In genomic region chr20:45342863-45343444, GRCh38 we compare ENCODE assay signal across 9 cellular contexts. TPM values are rescaled to one million over a fixed set of nuclear protein-coding genes. Genes with fewer than 3 reads are reported as not detected.
DNase-seq lines count a peak whose midpoint lies in the region; ATAC-seq and TF ChIP-seq lines count a peak whose summit lies in the region.
"Had no signal": no experiment of that assay in that cellular context is flagged by ENCODE, and none has a peak within 500 bp of the region (broad histone marks: within the 10 kb centered on the region; RNA-seq: fewer than 3 reads in every experiment).

No MANE protein-coding gene starts in this region.

- peak overlapping the region in 2 of 4 donors; percentile 73 to 90 for H3K4me3 ChIP-seq in Peyer's patch

- TF ChIP-seq CTCF in C4-2B (conservative IDR thresholded peaks at IDR 0.05) = no peak
- no peak for TF ChIP-seq CTCF in Peyer's patch (IDR thresholded peaks at IDR 0.05)
- TF ChIP-seq CTCF in foreskin keratinocyte (conservative IDR thresholded peaks at IDR 0.05) = no peak
- TF ChIP-seq CTCF in progenitor cell of endocrine pancreas (IDR thresholded peaks at IDR 0.05; ENCODE audit: unreplicated experiment) = no peak

- H3K4me3 Mint-ChIP-seq in progenitor cell of endocrine pancreas (ENCODE audit: low read depth) = peak overlapping the region; percentile 95

- no peaks in the 10 kb centered on the region for H3K36me3 ChIP-seq in Peyer's patch

- no peaks in the 10 kb centered on the region for H3K9me3 ChIP-seq in Peyer's patch

- H3K27ac ChIP-seq in C4-2B (peak overlapping the region; percentile 86), Peyer's patch (peak overlapping the region; percentile 18 to 96 (median 87)), foreskin keratinocyte (peak overlapping the region; percentile 28)

- no peaks in the 10 kb centered on the region for H3K27me3 ChIP-seq in Peyer's patch
- H3K27me3 ChIP-seq in foreskin keratinocyte = no peaks in the 10 kb centered on the region

- peaks cover 0 to 90% (median 14%) of the 10 kb centered on the region in 4 donors for H3K4me1 ChIP-seq in Peyer's patch
- H3K4me1 ChIP-seq in foreskin keratinocyte = peaks cover 65% of the 10 kb centered on the region

- intact Hi-C loops in posterior cingulate gyrus (cut with DNase I) = no loop called here

- no peak for ATAC-seq in foreskin keratinocyte
- no peak for ATAC-seq in HG03439 (IDR thresholded peaks at IDR 0.05; ENCODE audit: unreplicated experiment)
- ATAC-seq: activated T-helper 17 cell treated with anti-CD3 and anti-CD28 coated beads, Interleukin-2, amount 50 U/mL, for 72 hours had no signal

- H3K27me3 Mint-ChIP-seq in progenitor cell of endocrine pancreas = no peaks in the 10 kb centered on the region
- H3K27me3 Mint-ChIP-seq: activated T-helper 17 cell treated with anti-CD3 and anti-CD28 coated beads, Interleukin-2, amount 50 U/mL, for 72 hours had no signal

- peaks cover 2% of the 10 kb centered on the region for H3K36me3 Mint-ChIP-seq in progenitor cell of endocrine pancreas (ENCODE audit: insufficient read depth)

- H3K4me1 Mint-ChIP-seq in progenitor cell of endocrine pancreas (ENCODE audit: low read depth) = peaks cover 91% of the 10 kb centered on the region

- no peak for DNase-seq in Peyer's patch
- DNase-seq in foreskin keratinocyte = no peak
- DNase-seq in progenitor cell of endocrine pancreas (ENCODE audit: low spot score, unreplicated experiment) = no peak
- no peak for DNase-seq in cerebellum (ENCODE audit: low spot score)
- DNase-seq in posterior cingulate gyrus = no peak
- no peak for DNase-seq in globus pallidus (ENCODE audit: low spot score)

- TF ChIP-seq POLR2A in Peyer's patch (IDR thresholded peaks at IDR 0.05) = no peak

- H3K27ac Mint-ChIP-seq in progenitor cell of endocrine pancreas = peak overlapping the region; percentile 99
- H3K27ac Mint-ChIP-seq: activated T-helper 17 cell treated with anti-CD3 and anti-CD28 coated beads, Interleukin-2, amount 50 U/mL, for 72 hours had no signal

- H3K9me3 Mint-ChIP-seq in progenitor cell of endocrine pancreas (ENCODE audit: low read depth) = no peaks in the 10 kb centered on the region
- H3K9me3 Mint-ChIP-seq: activated T-helper 17 cell treated with anti-CD3 and anti-CD28 coated beads, Interleukin-2, amount 50 U/mL, for 72 hours had no signal

RNA-seq across cellular contexts. Expression of gene SDC4, which starts 5.3 kb away (rescaled TPM):
- total RNA-seq in Peyer's patch (10 to 100 TPM; 21.5 to 49.7 (median 32.5) TPM), foreskin keratinocyte (169 and 187 TPM in 2 replicates), progenitor cell of endocrine pancreas (112 and 121 TPM in 2 replicates), cerebellum (1.6 TPM)
- polyA plus RNA-seq in foreskin keratinocyte = 136 and 143 TPM in 2 replicates

RNA-seq across cellular contexts. Expression of gene SYS1, which starts 20.0 kb away (rescaled TPM):
- total RNA-seq in Peyer's patch = 10 to 100 TPM; 23.1 to 62.2 (median 46.9) TPM
- total RNA-seq in foreskin keratinocyte = 18.0 and 18.7 TPM in 2 replicates
- polyA plus RNA-seq in foreskin keratinocyte = 19.8 and 20.3 TPM in 2 replicates
- total RNA-seq in progenitor cell of endocrine pancreas = 31.1 and 31.9 TPM in 2 replicates
- total RNA-seq in cerebellum = 26.8 TPM

RNA-seq across cellular contexts. Expression of gene MATN4, which starts 34.9 kb away (rescaled TPM):
- total RNA-seq in Peyer's patch (not detected), foreskin keratinocyte (0.10 TPM in 1 of 2 replicates, not detected in the other), progenitor cell of endocrine pancreas (0.20 TPM in 1 of 2 replicates, not detected in the other), cerebellum (not detected)
- polyA plus RNA-seq in foreskin keratinocyte = 0.02 and 0.06 TPM in 2 replicates

RNA-seq across cellular contexts. Expression of gene TP53TG5, which starts 35.2 kb away (rescaled TPM):
- total RNA-seq in Peyer's patch (not detected), foreskin keratinocyte (not detected in 2 replicates), progenitor cell of endocrine pancreas (not detected in 2 replicates), cerebellum (not detected)
- polyA plus RNA-seq in foreskin keratinocyte = not detected in 2 replicates

RNA-seq across cellular contexts. Expression of gene RBPJL, which starts 36.3 kb away (rescaled TPM):
- total RNA-seq in Peyer's patch = not detected
- not detected in 2 replicates for total RNA-seq in foreskin keratinocyte
- not detected in 2 replicates for polyA plus RNA-seq in foreskin keratinocyte
- total RNA-seq in progenitor cell of endocrine pancreas = 1.4 and 1.5 TPM in 2 replicates
- total RNA-seq in cerebellum = not detected
- total RNA-seq: activated T-helper 17 cell treated with anti-CD3 and anti-CD28 coated beads, Interleukin-2, amount 50 U/mL, for 72 hours had no signal

Comparison
In these comparisons a context has a peak if more than half of its experiments do, and no peak if none do; other contexts are left out.
1. H3K27ac ChIP-seq: peak in every context shown above with its lines; median percentile 87 in Peyer's patch; 86 in C4-2B; 28 in foreskin keratinocyte.